2 cellular contexts compared by ENCODE assay signal in genomic region chr11:7098235-7098832, GRCh38.
TF ChIP-seq lines count a peak whose summit lies in the region.

No MANE protein-coding gene starts in this region.

TF ChIP-seq in IMR-90, 13 proteins besides CTCF, POLR2A, EP300 and RAD21:
- peak; percentile 66 for TF ChIP-seq SMC3 (IDR thresholded peaks at IDR 0.05; ENCODE audit: low read depth, low read length)
- TF ChIP-seq NFE2L2 (IDR thresholded peaks at IDR 0.05; ENCODE audit: low read depth, low read length): no peak

TF ChIP-seq in H1, 55 proteins besides CTCF, POLR2A, EP300 and RAD21:
- TF ChIP-seq POLR2AphosphoS5 (IDR thresholded peaks at IDR 0.05; ENCODE audit: low read depth, low read length) (no peak), KDM4A (IDR thresholded peaks at IDR 0.05; ENCODE audit: low read depth, low read length, severe bottlenecking) (no peak), SAP30 (IDR thresholded peaks at IDR 0.05; ENCODE audit: insufficient read depth, insufficient replicate concordance, low read length) (no peak), CBX8 (IDR thresholded peaks at IDR 0.05; ENCODE audit: borderline replicate concordance, low read depth, low read length) (no peak), NANOG (IDR thresholded peaks at IDR 0.05; ENCODE audit: insufficient read depth, low read depth, low read length, poor library complexity, severe bottlenecking) (no peak), TAF7 (optimal IDR thresholded peaks at IDR 0.05; ENCODE audit: borderline replicate concordance, low read depth, low read length) (no peak), HDAC6 (IDR thresholded peaks at IDR 0.05; ENCODE audit: low read depth, low read length) (no peak), HDAC2 (IDR thresholded peaks at IDR 0.05; ENCODE audit: borderline replicate concordance in 1 of 2, low read depth in 2 of 2, low read length in 2 of 2) (no peak), ASH2L (IDR thresholded peaks at IDR 0.05; ENCODE audit: low read length) (no peak), SP2 (IDR thresholded peaks at IDR 0.05; ENCODE audit: low read length) (no peak), TAF1 (IDR thresholded peaks at IDR 0.05; ENCODE audit: low read depth, low read length) (no peak), CHD2 (IDR thresholded peaks at IDR 0.05; ENCODE audit: low read length) (no peak)
